ENCODE assay signal across 17 cellular contexts in genomic region chr5:20359377-20359776, GRCh38.
DNase-seq lines count a peak whose midpoint lies in the region; TF ChIP-seq lines count a peak whose summit lies in the region.
"Had no signal": no experiment of that assay in that cellular context is flagged by ENCODE, and none has a peak within 500 bp of the region (broad histone marks: within the 10 kb centered on the region; RNA-seq: fewer than 3 reads in every experiment).

No MANE protein-coding gene starts in this region.

- no peaks in the 10 kb centered on the region for H3F3A ChIP-seq in MM.1S (ENCODE audit: insufficient read depth, low read length)

- no peaks in the 10 kb centered on the region for H3K9me3 Mint-ChIP-seq in activated CD4-positive, alpha-beta T cell treated with anti-CD3 and anti-CD28 coated beads, Interleukin-2, amount 10 ng/mL, durations not matched to agents 24 days and 14 days

- no peaks in the 10 kb centered on the region for H3K27me3 Mint-ChIP-seq in activated CD4-positive, alpha-beta T cell treated with anti-CD3 and anti-CD28 coated beads, Interleukin-2, amount 10 ng/mL, durations not matched to agents 24 days and 14 days
- H3K27me3 Mint-ChIP-seq: B cell had no signal

- no peaks in the 10 kb centered on the region for H3K27me3 ChIP-seq in MM.1S (replicated peaks; ENCODE audit: insufficient read depth, low read length)
- H3K27me3 ChIP-seq: BLaER1 treated with 17β-estradiol and CSF1 and Interleukin-3, amounts not matched to agents 10 nM and 100 nM had no signal

- H3K79me2 ChIP-seq in MM.1S (ENCODE audit: low read length) = no peaks in the 10 kb centered on the region

- H3K27ac Mint-ChIP-seq in activated CD4-positive, alpha-beta T cell treated with anti-CD3 and anti-CD28 coated beads, Interleukin-2, amount 10 ng/mL, durations not matched to agents 24 days and 14 days = no peak overlapping the region
- H3K27ac Mint-ChIP-seq: B cell; CD8-positive, alpha-beta T cell; GM23338 had no signal

- H3K27ac ChIP-seq in MM.1S (ENCODE audit: low read length) = no peak overlapping the region
- H3K27ac ChIP-seq: BLaER1 treated with 17β-estradiol and CSF1 and Interleukin-3, amounts not matched to agents 10 nM and 100 nM; HL-60 had no signal

- peak; percentile 14 for DNase-seq in NCI-H1694 treated with DMSO at 0.1 percent for 48 hours (lab: John Stamatoyannopoulos, UW)
- no peak for DNase-seq in NCI-H1694 (lab: John Stamatoyannopoulos, UW)
- DNase-seq in NCI-H524 treated with DMSO at 0.1 percent for 48 hours (lab: John Stamatoyannopoulos, UW) = peak; percentile 57
- DNase-seq in renal cortical epithelial cell (ENCODE audit: low read depth) = peak; percentile 1
- DNase-seq in MM.1S = no peak
- no peak for DNase-seq in activated CD4-positive, alpha-beta T cell treated with anti-CD3 and anti-CD28 coated beads, Interleukin-2, amount 10 ng/mL, durations not matched to agents 24 days and 14 days
- DNase-seq: CD8-positive, alpha-beta T cell; COR-L47; DMS153; DMS79; GDM1; HCEC 1CT had no signal

- H3K9me3 ChIP-seq in MM.1S (replicated peaks; ENCODE audit: insufficient read depth, low read length) = no peaks in the 10 kb centered on the region

- H3K4me1 ChIP-seq in MM.1S (ENCODE audit: low read length) = no peaks in the 10 kb centered on the region
- H3K4me1 ChIP-seq: BLaER1 treated with 17β-estradiol and CSF1 and Interleukin-3, amounts not matched to agents 10 nM and 100 nM had no signal

- intact Hi-C loops in activated CD4-positive, alpha-beta T cell treated with anti-CD3 and anti-CD28 coated beads, Interleukin-2, amount 10 ng/mL, durations not matched to agents 24 days and 14 days (cut with micrococcal nuclease) = no loop called here

- H3K4me3 Mint-ChIP-seq in activated CD4-positive, alpha-beta T cell treated with anti-CD3 and anti-CD28 coated beads, Interleukin-2, amount 10 ng/mL, durations not matched to agents 24 days and 14 days = no peak overlapping the region
- H3K4me3 Mint-ChIP-seq: B cell; CD8-positive, alpha-beta T cell; GM23338 had no signal

- no peak overlapping the region for H3K4me2 ChIP-seq in MM.1S (ENCODE audit: low read depth, low read length)
- H3K4me2 ChIP-seq: BLaER1 treated with 17β-estradiol and CSF1 and Interleukin-3, amounts not matched to agents 10 nM and 100 nM; GM23338 had no signal

- no peak overlapping the region for H2AFZ ChIP-seq in MM.1S (ENCODE audit: low read length)
- H2AFZ ChIP-seq: GM23338 had no signal

- TF ChIP-seq RAD21 in Ishikawa (IDR thresholded peaks at IDR 0.05; ENCODE audit: low read depth) = no peak

- H3K36me3 Mint-ChIP-seq in activated CD4-positive, alpha-beta T cell treated with anti-CD3 and anti-CD28 coated beads, Interleukin-2, amount 10 ng/mL, durations not matched to agents 24 days and 14 days (ENCODE audit: low read depth) = no peaks in the 10 kb centered on the region
- H3K36me3 Mint-ChIP-seq: CD8-positive, alpha-beta T cell had no signal

- H4K20me1 ChIP-seq in MM.1S (ENCODE audit: insufficient read depth, low read length) = no peaks in the 10 kb centered on the region
- H4K20me1 ChIP-seq: BLaER1 treated with 17β-estradiol and CSF1 and Interleukin-3, amounts not matched to agents 10 nM and 100 nM had no signal

- no peak overlapping the region for H3K4me3 ChIP-seq in MM.1S (ENCODE audit: low read length)
- H3K4me3 ChIP-seq: BLaER1 treated with 17β-estradiol and CSF1 and Interleukin-3, amounts not matched to agents 10 nM and 100 nM; GM23338 had no signal

- H3K36me3 ChIP-seq in MM.1S (replicated peaks; ENCODE audit: insufficient read depth, low read length) = no peaks in the 10 kb centered on the region
- H3K36me3 ChIP-seq: BLaER1 treated with 17β-estradiol and CSF1 and Interleukin-3, amounts not matched to agents 10 nM and 100 nM had no signal

- no peak for TF ChIP-seq CTCF in MM.1S (IDR thresholded peaks at IDR 0.05; ENCODE audit: low read length)

- no peak overlapping the region for H3K9ac ChIP-seq in MM.1S (ENCODE audit: low read length)
- H3K9ac ChIP-seq: BLaER1 treated with 17β-estradiol and CSF1 and Interleukin-3, amounts not matched to agents 10 nM and 100 nM had no signal

- no peaks in the 10 kb centered on the region for H3K9me2 ChIP-seq in MM.1S (replicated peaks; ENCODE audit: insufficient read depth, low read length)

- TF ChIP-seq EP300 in Ishikawa (IDR thresholded peaks at IDR 0.05; ENCODE audit: borderline replicate concordance) = peak; percentile 52; the same call in 1 of the 2 replicates

- no peaks in the 10 kb centered on the region for H3K4me1 Mint-ChIP-seq in activated CD4-positive, alpha-beta T cell treated with anti-CD3 and anti-CD28 coated beads, Interleukin-2, amount 10 ng/mL, durations not matched to agents 24 days and 14 days
- H3K4me1 Mint-ChIP-seq: B cell, GM23338 had no signal

TF ChIP-seq in Ishikawa, 13 proteins besides CTCF, POLR2A, EP300 and RAD21:
- TF ChIP-seq USF1 (IDR thresholded peaks at IDR 0.05) (no peak), MAX (IDR thresholded peaks at IDR 0.05) (no peak), REST (IDR thresholded peaks at IDR 0.05; ENCODE audit: low read depth) (no peak), TEAD4 (IDR thresholded peaks at IDR 0.05) (peak; percentile 82), FOXM1 (IDR thresholded peaks at IDR 0.05; ENCODE audit: borderline replicate concordance, low read depth) (peak; percentile 57; the same call in 1 of the 2 replicates), EGR1 (IDR thresholded peaks at IDR 0.05) (no peak), CREB1 (IDR thresholded peaks at IDR 0.05; ENCODE audit: low read depth) (no peak), NFIC (IDR thresholded peaks at IDR 0.05) (peak; percentile 63), TAF1 (IDR thresholded peaks at IDR 0.05; ENCODE audit: low read depth) (no peak), CEBPB (IDR thresholded peaks at IDR 0.05) (no peak), YY1 (IDR thresholded peaks at IDR 0.05; ENCODE audit: low read depth) (no peak), TCF12 (IDR thresholded peaks at IDR 0.05; ENCODE audit: low read depth) (peak; percentile 56), ZBTB7A (IDR thresholded peaks at IDR 0.05; ENCODE audit: low read depth) (no peak)

Comparison
In these comparisons a context has a peak if more than half of its experiments do, and no peak if none do; other contexts are left out.
1. DNase-seq: peak in NCI-H1694 treated with DMSO at 0.1 percent for 48 hours (single experiment), NCI-H524 treated with DMSO at 0.1 percent for 48 hours (single experiment) and renal cortical epithelial cell (single experiment); none in NCI-H1694 (single experiment), MM.1S (single experiment) and activated CD4-positive, alpha-beta T cell treated with anti-CD3 and anti-CD28 coated beads, Interleukin-2, amount 10 ng/mL, durations not matched to agents 24 days and 14 days (single experiment).